27 cellular contexts compared by ENCODE assay signal in the genomic region with DNA sequence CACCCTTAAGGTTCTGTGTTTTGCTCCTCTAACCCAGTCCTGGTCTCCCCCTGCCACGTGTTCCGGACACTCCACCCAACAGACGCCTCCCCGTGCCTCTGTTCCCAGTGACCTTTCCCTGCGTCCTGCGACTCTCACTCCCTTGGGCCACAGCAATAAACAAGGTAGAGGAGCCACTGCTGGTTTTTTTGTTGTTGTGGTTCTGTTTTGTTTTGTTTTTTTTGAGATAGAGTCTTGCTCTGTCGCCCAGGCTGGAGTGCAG. TPM values are rescaled to one million over a fixed set of nuclear protein-coding genes. Genes with fewer than 3 reads are reported as not detected.
DNase-seq lines count a peak whose midpoint lies in the region; ATAC-seq and TF ChIP-seq lines count a peak whose summit lies in the region.
"Had no signal": no experiment of that assay in that cellular context is flagged by ENCODE, and none has a peak within 500 bp of the region (broad histone marks: within the 10 kb centered on the region; RNA-seq: fewer than 3 reads in every experiment).

No MANE protein-coding gene starts in this region.

- H3K79me2 ChIP-seq in mammary epithelial cell (ENCODE audit: insufficient read depth, low read length) = peaks cover under 1% of the 10 kb centered on the region

- DNase-seq in MCF 10A (ENCODE audit: unreplicated experiment) (no peak), breast epithelium (ENCODE audit: low spot score in 2 of 2) (no peak), mammary epithelial cell (no peak), 8988T (no peak), globus pallidus (ENCODE audit: low spot score) (no peak)
- DNase-seq in effector memory CD4-positive, alpha-beta T cell = no peak
- DNase-seq: activated CD4-positive, alpha-beta T cell treated with anti-CD3 and anti-CD28 coated beads, Interleukin-2, amount 50 U/mL, for 1 hour; activated CD4-positive, CD25-positive, alpha-beta regulatory T cell; AML-193; CD8-positive, alpha-beta memory T cell; DMS153; immature natural killer cell; naive B cell; NCI-H446; NCI-H774; stimulated activated CD4-positive, alpha-beta T cell treated with anti-CD3 and anti-CD28 coated beads, Interleukin-15, amount 100 ng/mL, for 24 hours; stimulated activated CD4-positive, alpha-beta T cell treated with anti-CD3 and anti-CD28 coated beads, Interleukin-4, amount 100 ng/mL, for 4 hours; trophoblast cell had no signal

- H3K9me3 Mint-ChIP-seq in MCF 10A (ENCODE audit: unreplicated experiment) = no peaks in the 10 kb centered on the region
- H3K9me3 Mint-ChIP-seq: CD8-positive, alpha-beta memory T cell; IgD-negative memory B cell; immature natural killer cell; memory B cell; naive B cell had no signal

- H3K27me3 Mint-ChIP-seq in MCF 10A (ENCODE audit: insufficient read depth, unreplicated experiment) = no peaks in the 10 kb centered on the region
- H3K27me3 Mint-ChIP-seq: activated naive CD8-positive, alpha-beta T cell had no signal

- H3K4me3 ChIP-seq in breast epithelium (no peak overlapping the region), mammary epithelial cell (replicated peaks in 1 of 3; ENCODE audit: insufficient read depth in 1 of 3, low read depth in 2 of 3, low read length in 3 of 3) (no peak overlapping the region), mucosa of rectum (ENCODE audit: low read length in 2 of 2) (no peak overlapping the region)
- no peak overlapping the region for H3K4me3 ChIP-seq in effector memory CD4-positive, alpha-beta T cell (ENCODE audit: insufficient read depth, low read depth, low read length, poor library complexity, severe bottlenecking)
- H3K4me3 ChIP-seq: psoas muscle had no signal

- no peak overlapping the region for H3K9ac ChIP-seq in mammary epithelial cell (ENCODE audit: insufficient read depth, low read length)
- peak overlapping the region; percentile 72 to 82 for H3K9ac ChIP-seq in mucosa of rectum (ENCODE audit: low read depth in 1 of 2, low read length in 2 of 2)
- H3K9ac ChIP-seq: SK-N-SH had no signal

- no peaks in the 10 kb centered on the region for H3K9me3 ChIP-seq in breast epithelium
- no peaks in the 10 kb centered on the region for H3K9me3 ChIP-seq in mammary epithelial cell (replicated peaks; ENCODE audit: insufficient read depth, low read length)
- H3K9me3 ChIP-seq in mucosa of rectum (ENCODE audit: control insufficient read depth in 2 of 2, low read length in 2 of 2) = no peaks in the 10 kb centered on the region
- H3K9me3 ChIP-seq in effector memory CD4-positive, alpha-beta T cell (ENCODE audit: control insufficient read depth, low read length) = no peaks in the 10 kb centered on the region
- H3K9me3 ChIP-seq: psoas muscle, SK-N-SH had no signal

- H2AFZ ChIP-seq in mammary epithelial cell (ENCODE audit: low read depth, low read length) = peak overlapping the region; percentile 33

- H4K20me1 ChIP-seq in mammary epithelial cell (ENCODE audit: insufficient read depth, low read length) = no peaks in the 10 kb centered on the region

- TF ChIP-seq CTCF in MCF 10A (IDR thresholded peaks at IDR 0.05; ENCODE audit: unreplicated experiment) (no peak), breast epithelium (IDR thresholded peaks at IDR 0.05) (no peak), mammary epithelial cell (conservative IDR thresholded peaks at IDR 0.05 in 1 of 2, IDR thresholded peaks at IDR 0.05 in 1 of 2; ENCODE audit: extremely low read depth in 1 of 2, insufficient read depth in 1 of 2, low read depth in 1 of 2, low read length in 2 of 2) (no peak)

- no peaks in the 10 kb centered on the region for H3K36me3 Mint-ChIP-seq in MCF 10A (ENCODE audit: insufficient read depth, unreplicated experiment)
- H3K36me3 Mint-ChIP-seq: activated naive CD8-positive, alpha-beta T cell; CD8-positive, alpha-beta memory T cell; IgD-negative memory B cell; immature natural killer cell; memory B cell; naive B cell had no signal

- no peak for TF ChIP-seq POLR2A in breast epithelium (IDR thresholded peaks at IDR 0.05)

- intact Hi-C loops in MCF 10A (cut with micrococcal nuclease) (no loop called here), breast epithelium (cut with DNase I; ENCODE audit: low total_unique reads) (no loop called here), mammary epithelial cell (cut with micrococcal nuclease) (no loop called here)

- 96% methylated on average over 6 of the region's 7 CpGs for WGBS in mammary epithelial cell (ENCODE audit: low coverage, missing lambda C conversion rate)

- no peak for ATAC-seq in HG02840 (IDR thresholded peaks at IDR 0.05; ENCODE audit: low FRiP score, unreplicated experiment)
- ATAC-seq: left lobe of liver, psoas muscle had no signal

- H3K4me1 Mint-ChIP-seq in MCF 10A (ENCODE audit: insufficient read depth, unreplicated experiment) = peaks cover 6% of the 10 kb centered on the region
- H3K4me1 Mint-ChIP-seq: immature natural killer cell, memory B cell had no signal

- TSS peak; percentile 74 for BruUV-seq in MCF 10A (replicated peaks; lab: Mats Ljungman, UMichigan)
- no TSS peak for BruUV-seq in mammary epithelial cell (replicated peaks; lab: Mats Ljungman, UMichigan)

- in situ Hi-C loops in mammary epithelial cell (cut with MboI; ENCODE audit: low sequenced_read_pairs in 2 of 2) = loop anchor here in 1 of 2 donors (10.0 kb wide), 1 partner anchor 129 kb away; a partner anchor contains a TSS

- dilution Hi-C loops in mammary epithelial cell (cut with HindIII; ENCODE audit: low sequenced_read_pairs) = no loop called here

- CTCF ChIA-PET in MCF 10A (lab: Yijun Ruan, JAX) = interaction anchor here (0.7 kb wide), 1 partner anchor 1035 kb away, joined by 5 read pairs; no protein-coding TSS in a partner anchor
- CTCF ChIA-PET in mammary epithelial cell (lab: Charles Lee; ENCODE audit: low non-redundant PET) = no interaction called here

- H3K4me1 ChIP-seq in breast epithelium (peaks cover 3 to 7% of the 10 kb centered on the region in 2 donors), mammary epithelial cell (ENCODE audit: insufficient read depth, low read length) (peaks cover 8% of the 10 kb centered on the region), mucosa of rectum (ENCODE audit: control insufficient read depth in 2 of 2, insufficient read depth in 2 of 2, low read length in 2 of 2) (peaks cover 8 to 15% of the 10 kb centered on the region in 2 donors)
- H3K4me1 ChIP-seq in effector memory CD4-positive, alpha-beta T cell (ENCODE audit: control insufficient read depth, insufficient read depth, low read length, poor library complexity, severe bottlenecking) = peaks cover 10% of the 10 kb centered on the region
- H3K4me1 ChIP-seq: psoas muscle had no signal

- no peak overlapping the region for H3K27ac ChIP-seq in breast epithelium
- H3K27ac ChIP-seq in mammary epithelial cell (ENCODE audit: insufficient read depth, low read depth, low read length) = peak overlapping the region; percentile 3
- peak overlapping the region; percentile 92 to 95 for H3K27ac ChIP-seq in mucosa of rectum (ENCODE audit: low read depth in 2 of 2, low read length in 2 of 2)
- H3K27ac ChIP-seq in effector memory CD4-positive, alpha-beta T cell (ENCODE audit: insufficient read depth, low read length, poor library complexity, severe bottlenecking) = no peak overlapping the region
- H3K27ac ChIP-seq: psoas muscle had no signal

- POLR2A ChIA-PET in MCF 10A (lab: Yijun Ruan, JAX) = interaction anchor here (0.8 to 2.7 kb wide), 8 partner anchors 10 to 139 kb away, joined by 3 to 16 read pairs (median 4); a partner anchor contains a TSS

- H3K36me3 ChIP-seq in breast epithelium (no peaks in the 10 kb centered on the region), mammary epithelial cell (ENCODE audit: insufficient read depth, low read length) (no peaks in the 10 kb centered on the region), mucosa of rectum (ENCODE audit: control insufficient read depth in 2 of 2, insufficient read depth in 2 of 2, low read length in 2 of 2) (no peaks in the 10 kb centered on the region)
- no peaks in the 10 kb centered on the region for H3K36me3 ChIP-seq in effector memory CD4-positive, alpha-beta T cell (ENCODE audit: control insufficient read depth, insufficient read depth, low read length)

- peak overlapping the region; percentile 47 for H3K4me3 Mint-ChIP-seq in MCF 10A (ENCODE audit: unreplicated experiment)
- H3K4me3 Mint-ChIP-seq: activated naive CD8-positive, alpha-beta T cell; CD8-positive, alpha-beta memory T cell; IgD-negative memory B cell; immature natural killer cell; memory B cell had no signal

- H3K4me2 ChIP-seq in mammary epithelial cell (ENCODE audit: insufficient read depth, low read depth, low read length) = no peak overlapping the region
- H3K4me2 ChIP-seq: SK-N-SH had no signal

- peaks cover 8 to 20% of the 10 kb centered on the region in 2 donors for H3K27me3 ChIP-seq in breast epithelium
- peaks cover 11% of the 10 kb centered on the region for H3K27me3 ChIP-seq in mammary epithelial cell (ENCODE audit: insufficient read depth, low read length)
- H3K27me3 ChIP-seq in mucosa of rectum (ENCODE audit: control insufficient read depth in 2 of 2, insufficient read depth in 2 of 2, low read length in 2 of 2) = peaks cover 18 to 19% of the 10 kb centered on the region in 2 donors
- peaks cover 12% of the 10 kb centered on the region for H3K27me3 ChIP-seq in effector memory CD4-positive, alpha-beta T cell (replicated peaks; ENCODE audit: control insufficient read depth, insufficient read depth, low read length, poor library complexity, severe bottlenecking)

- H3K27ac Mint-ChIP-seq in MCF 10A (ENCODE audit: low read depth, unreplicated experiment) = peak overlapping the region; percentile 96
- H3K27ac Mint-ChIP-seq: activated naive CD8-positive, alpha-beta T cell; IgD-negative memory B cell; immature natural killer cell; memory B cell; naive B cell had no signal

RNA-seq across cellular contexts. Expression of a gene that starts 3.7 kb away (rescaled TPM):
- total RNA-seq in MCF 10A (2022) = 4.9 and 7.7 TPM in 2 replicates
- total RNA-seq in breast epithelium = not detected
- total RNA-seq in mammary epithelial cell = 1 to 10 TPM in 1 of 2 donors, not detected in 1; 1.6 TPM
- 0.18 TPM for polyA plus RNA-seq in mammary epithelial cell
- polyA minus RNA-seq in mammary epithelial cell = not detected
- total RNA-seq: A172 had no signal
- polyA plus RNA-seq: CD8-positive, alpha-beta memory T cell; IgD-negative memory B cell; immature natural killer cell had no signal

RNA-seq across cellular contexts. Expression of a gene that starts 6.3 kb away (rescaled TPM):
- total RNA-seq in MCF 10A (2022) = 177 and 252 TPM in 2 replicates
- 10 to 100 TPM; 16.0 to 25.2 (median 22.2) TPM for total RNA-seq in breast epithelium
- 100 to 1,000 TPM in 1 of 2 donors, 10 to 100 TPM in 1; 31.8 to 133 TPM for total RNA-seq in mammary epithelial cell
- polyA plus RNA-seq in mammary epithelial cell = 45.4 TPM
- 13.2 TPM for polyA minus RNA-seq in mammary epithelial cell

RNA-seq across cellular contexts. Expression of a gene that starts 10.8 kb away (rescaled TPM):
- total RNA-seq in MCF 10A (2022) (8.5 and 14.5 TPM in 2 replicates), breast epithelium (10 to 100 TPM; 31.5 to 58.3 (median 38.9) TPM), mammary epithelial cell (10 to 100 TPM in 1 of 2 donors, 1 to 10 TPM in 1; 8.3 to 19.0 TPM)
- polyA plus RNA-seq in mammary epithelial cell = 9.5 TPM
- polyA minus RNA-seq in mammary epithelial cell = 0.62 TPM
- polyA plus RNA-seq: IgD-negative memory B cell had no signal

RNA-seq across cellular contexts. Expression of a gene that starts 26.1 kb away (rescaled TPM):
- total RNA-seq in MCF 10A (2022) (0.68 and 1.1 TPM in 2 replicates), breast epithelium (1 to 10 TPM in 1 of 3 donors, under 1 TPM in 2; 0.44 to 2.0 (median 0.64) TPM), mammary epithelial cell (1 to 10 TPM in 1 of 2 donors, under 1 TPM in 1; 0.17 to 3.6 TPM)
- polyA plus RNA-seq in mammary epithelial cell = 0.33 TPM
- not detected for polyA minus RNA-seq in mammary epithelial cell

RNA-seq across cellular contexts. Expression of a gene that starts 31.8 kb away (rescaled TPM):
- total RNA-seq in MCF 10A (2022) (16.4 and 17.7 TPM in 2 replicates), breast epithelium (10 to 100 TPM; 10.6 to 27.9 (median 16.1) TPM), mammary epithelial cell (10 to 100 TPM; 11.3 to 23.2 TPM)
- 21.3 TPM for polyA plus RNA-seq in mammary epithelial cell
- 13.9 TPM for polyA minus RNA-seq in mammary epithelial cell

Comparison
In these comparisons a context has a peak if more than half of its experiments do, and no peak if none do; other contexts are left out.
1. H3K27ac ChIP-seq: peak in mammary epithelial cell (single experiment) and mucosa of rectum (2 of 2); none in breast epithelium (0 of 2) and effector memory CD4-positive, alpha-beta T cell (single experiment).